10 cellular contexts compared by ENCODE assay signal in the genomic region with DNA sequence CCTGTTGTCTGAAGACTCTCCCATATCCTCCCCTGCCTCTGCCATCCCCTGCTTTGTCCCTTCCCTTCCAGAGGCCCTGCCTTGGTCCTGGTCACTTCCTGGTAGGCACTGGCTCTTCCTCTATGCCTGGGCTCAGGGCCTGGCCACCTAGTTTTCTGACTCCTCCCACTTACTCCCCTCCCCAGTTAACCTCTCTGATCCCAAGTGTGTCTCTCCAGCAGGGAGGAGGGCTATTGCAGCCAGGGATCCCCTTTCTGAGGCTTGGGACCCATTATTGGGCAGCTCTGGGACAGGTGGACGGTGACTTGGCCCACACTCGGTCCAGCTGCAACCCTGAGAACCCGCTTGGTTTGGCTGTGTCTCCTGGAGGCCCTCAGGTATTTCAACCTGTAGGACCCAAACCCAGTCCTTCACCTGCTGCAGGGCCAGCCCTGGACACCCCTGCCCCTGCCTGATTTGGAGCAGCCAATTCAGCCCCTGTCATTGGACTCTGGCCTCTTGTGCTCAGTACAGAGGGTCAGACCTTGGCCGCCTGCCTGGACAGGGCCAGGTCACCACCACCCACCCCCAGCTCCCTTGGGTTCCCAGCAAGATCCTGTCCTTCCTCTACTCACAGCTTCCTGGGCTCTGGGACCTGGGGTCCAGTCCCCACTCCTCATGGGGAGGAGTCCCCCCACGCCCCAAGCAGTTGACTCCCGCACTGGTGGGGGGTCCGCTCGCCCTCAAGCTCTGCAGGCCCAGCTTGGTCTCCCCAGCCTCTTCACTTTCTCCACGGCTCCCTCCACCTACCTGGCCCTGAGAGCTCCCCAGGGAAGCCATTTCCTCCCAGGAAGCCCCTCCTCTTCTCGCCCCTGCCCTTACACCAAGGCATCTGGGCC. TPM values are rescaled to one million over a fixed set of nuclear protein-coding genes. Genes with fewer than 3 reads are reported as not detected.
DNase-seq lines count a peak whose midpoint lies in the region; ATAC-seq, FAIRE-seq and TF ChIP-seq lines count a peak whose summit lies in the region.
"Had no signal": no experiment of that assay in that cellular context is flagged by ENCODE, and none has a peak within 500 bp of the region (broad histone marks: within the 10 kb centered on the region; RNA-seq: fewer than 3 reads in every experiment).

No MANE protein-coding gene starts in this region.

- H4K20me1 ChIP-seq in H1 (replicated peaks in 1 of 2; ENCODE audit: control insufficient read depth in 1 of 2, insufficient read depth in 2 of 2, low read length in 2 of 2): peaks cover 2 to 3% of the 10 kb centered on the region in 2 experiments

- H2BK12ac ChIP-seq in H1 (ENCODE audit: low read depth, low read length): peak overlapping the region; percentile 94; the same call in 1 of the 2 replicates

- H3K4me3 ChIP-seq in BE2C (ENCODE audit: low read depth, low read length) (no peak overlapping the region), HL-60 (replicated peaks; ENCODE audit: insufficient read depth, low read length) (no peak overlapping the region), H1 (ENCODE audit: extremely low read depth in 1 of 4, insufficient read depth in 2 of 4, low read depth in 3 of 4, low read length in 4 of 4) (no peak overlapping the region)

- peak overlapping the region; percentile 54; the same call in 1 of the 2 replicates for H2AK5ac ChIP-seq in H1 (ENCODE audit: low read depth, low read length)

- H3K4me1 Mint-ChIP-seq in naive thymus-derived CD8-positive, alpha-beta T cell: peaks cover 21 to 78% (median 66%) of the 10 kb centered on the region in 4 donors

- H3K23me2 ChIP-seq in H1 (ENCODE audit: low read depth, low read length): no peaks in the 10 kb centered on the region; the same call in 1 of the 2 replicates

- H3K27me3 ChIP-seq in BE2C (no peaks in the 10 kb centered on the region), HL-60 (ENCODE audit: insufficient read depth, poor library complexity, severe bottlenecking) (no peaks in the 10 kb centered on the region), H1 (replicated peaks in 1 of 4; ENCODE audit: control insufficient read depth in 3 of 4, extremely low read depth in 1 of 4, insufficient read depth in 3 of 4, low read length in 3 of 4) (peaks cover 0 to 19% (median 12%) of the 10 kb centered on the region in 4 experiments; a peak in 5 of 7 replicates)

- no peaks in the 10 kb centered on the region for H3K79me2 ChIP-seq in H1 (ENCODE audit: control insufficient read depth in 1 of 2, insufficient read depth in 2 of 2, low read length in 2 of 2)

- ATAC-seq in naive thymus-derived CD8-positive, alpha-beta T cell: no peak
- no peak for ATAC-seq in GM21825 (IDR thresholded peaks at IDR 0.05; ENCODE audit: unreplicated experiment)

- TF ChIP-seq POLR2A in H1 (IDR thresholded peaks at IDR 0.05; ENCODE audit: control extremely low read depth in 1 of 2, low read depth in 2 of 2, low read length in 2 of 2): no peak

- no peak overlapping the region for H2BK120ac ChIP-seq in H1 (replicated peaks; ENCODE audit: low read depth, low read length)

- FAIRE-seq in H1 (lab: Jason Lieb, UNC): no peak
- no peak for FAIRE-seq in HTR-8/SVneo (lab: Jason Lieb, UNC)
- FAIRE-seq: D721Med, GM18507 had no signal

- TF ChIP-seq RAD21 in H1 (IDR thresholded peaks at IDR 0.05 in 1 of 2, conservative IDR thresholded peaks at IDR 0.05 in 1 of 2; ENCODE audit: low read depth in 2 of 2, low read length in 2 of 2): no peak

- no peak overlapping the region for H3K56ac ChIP-seq in H1 (replicated peaks; ENCODE audit: insufficient read length, low read depth, low read length)

- no peak overlapping the region for H3K14ac ChIP-seq in H1 (ENCODE audit: insufficient read length)

- peak; percentile 4 for DNase-seq in BE2C
- no peak for DNase-seq in HL-60 (ENCODE audit: low read depth in 1 of 2, low spot score in 1 of 2)
- no peak for DNase-seq in H1 (ENCODE audit: low read depth in 1 of 2, low spot score in 2 of 2)
- DNase-seq in naive thymus-derived CD8-positive, alpha-beta T cell: no peak
- no peak for DNase-seq in HTR-8/SVneo (ENCODE audit: insufficient read length, low spot score)
- DNase-seq in NCI-H1417 treated with DMSO at 0.1 percent for 48 hours (lab: John Stamatoyannopoulos, UW): no peak
- DNase-seq in germinal center (ENCODE audit: low spot score): no peak

- H3K27me3 Mint-ChIP-seq in naive thymus-derived CD8-positive, alpha-beta T cell: no peaks in the 10 kb centered on the region

- no peak overlapping the region; a peak in 1 of 4 replicates for H3K4me2 ChIP-seq in H1 (ENCODE audit: insufficient read depth in 1 of 2, low read depth in 2 of 2, low read length in 2 of 2)

- H2BK20ac ChIP-seq in H1 (ENCODE audit: low read length): peak overlapping the region; percentile 61; the same call in 1 of the 2 replicates

- H3K4me1 ChIP-seq in BE2C: peaks cover 26% of the 10 kb centered on the region
- peaks cover 0 to 24% (median 13%) of the 10 kb centered on the region in 4 experiments; a peak in 6 of 7 replicates for H3K4me1 ChIP-seq in H1 (replicated peaks in 1 of 4; ENCODE audit: control insufficient read depth in 3 of 4, insufficient read depth in 4 of 4, low read length in 3 of 4)

- H3K36me3 ChIP-seq in BE2C (no peaks in the 10 kb centered on the region), H1 (ENCODE audit: control insufficient read depth in 2 of 4, insufficient read depth in 4 of 4, low read length in 3 of 4) (no peaks in the 10 kb centered on the region)

- no peak overlapping the region for H4K5ac ChIP-seq in H1 (ENCODE audit: insufficient read length, low read depth, low read length)

- peak overlapping the region in 7 of 10 donors; percentile 6 to 71 (median 53) for H3K4me3 Mint-ChIP-seq in naive thymus-derived CD8-positive, alpha-beta T cell

- peak overlapping the region; percentile 14 for H3K4ac ChIP-seq in H1 (replicated peaks; ENCODE audit: insufficient read length, low read depth, low read length)

- no peaks in the 10 kb centered on the region for H3K36me3 Mint-ChIP-seq in naive thymus-derived CD8-positive, alpha-beta T cell

- H3K23ac ChIP-seq in H1 (ENCODE audit: insufficient read length): no peak overlapping the region

- no peak overlapping the region for H3K18ac ChIP-seq in H1 (ENCODE audit: extremely low read depth, low read length)

- no peaks in the 10 kb centered on the region for H3K9me3 ChIP-seq in BE2C
- H3K9me3 ChIP-seq in H1 (ENCODE audit: insufficient read depth in 2 of 2, low read depth in 1 of 2, low read length in 1 of 2): no peaks in the 10 kb centered on the region; a peak in 1 of 4 replicates

- H3K27ac Mint-ChIP-seq in naive thymus-derived CD8-positive, alpha-beta T cell: peak overlapping the region; percentile 43 to 90 (median 74)

- CTCF ChIA-PET in H1 (lab: Charles Lee; ENCODE audit: partially characterized antibody): interaction anchor here (1.5 kb wide), 2 partner anchors 18 to 34 kb away, joined by 3 to 5 read pairs; no protein-coding TSS in a partner anchor

- WGBS in H1 (ENCODE audit: extremely low coverage in 1 of 2, insufficient coverage in 1 of 2, insufficient read length in 1 of 2, insufficient replicate concordance in 2 of 2, low coverage in 1 of 2, low lambda C conversion rate in 2 of 2, missing lambda C conversion rate in 1 of 2), 2 experiments: 94% methylated on average over 9 of the region's 10 CpGs; no CpG with 5 or more reads in 1 of the 2 experiments

- H3K9me3 Mint-ChIP-seq in naive thymus-derived CD8-positive, alpha-beta T cell: peaks cover 0 to 1% (median 0%) of the 10 kb centered on the region in 9 donors

- no peak for TF ChIP-seq EP300 in H1 (IDR thresholded peaks at IDR 0.05; ENCODE audit: borderline replicate concordance in 1 of 2, low read depth in 2 of 2, low read length in 2 of 2)

- no peak overlapping the region for H3K9ac ChIP-seq in H1 (replicated peaks in 1 of 4; ENCODE audit: extremely low read depth in 1 of 4, low read depth in 3 of 4, low read length in 3 of 4)

- 0 out of 2 replicates have a peak, but pooled peaks cover 2% of the 10 kb centered on the region for H3K79me1 ChIP-seq in H1 (ENCODE audit: low read depth, low read length)

- H2AFZ ChIP-seq in H1 (ENCODE audit: low read length): no peak overlapping the region

- H2BK5ac ChIP-seq in H1 (ENCODE audit: low read depth, low read length): no peak overlapping the region

- peak overlapping the region; percentile 25 for H4K91ac ChIP-seq in H1 (replicated peaks; ENCODE audit: insufficient read length, low read length)

- H4K8ac ChIP-seq in H1 (ENCODE audit: extremely low read depth, insufficient read depth, low read length): no peak overlapping the region; the same call in 1 of the 2 replicates

- TF ChIP-seq CTCF in BE2C (IDR thresholded peaks at IDR 0.05; ENCODE audit: low read depth, low read length) (no peak), HL-60 (IDR thresholded peaks at IDR 0.05; ENCODE audit: insufficient read depth, low read length) (no peak), H1 (IDR thresholded peaks at IDR 0.05; ENCODE audit: control extremely low read depth in 1 of 3, insufficient read depth in 1 of 3, low read depth in 1 of 3, low read length in 3 of 3) (no peak)

- H3K27ac ChIP-seq in HL-60 (replicated peaks): peak overlapping the region; percentile 8; the same call in 1 of the 2 replicates
- no peak overlapping the region for H3K27ac ChIP-seq in H1 (ENCODE audit: low read depth, low read length)

- POLR2A ChIA-PET in H1 (lab: Charles Lee; ENCODE audit: partially characterized antibody): interaction anchor here (0.8 to 2.6 kb wide), 8 partner anchors 9 to 153 kb away, joined by 3 to 10 read pairs (median 4); no protein-coding TSS in a partner anchor
- POLR2A ChIA-PET in naive thymus-derived CD8-positive, alpha-beta T cell (lab: Charles Lee): interaction anchor here (0.9 to 1.5 kb wide), 4 partner anchors 9 to 61 kb away, joined by 3 to 7 read pairs (median 3); partner anchors contain the start of gene TNIP2

- H2BK15ac ChIP-seq in H1 (ENCODE audit: low read length): peak overlapping the region; percentile 40; the same call in 1 of the 2 replicates

RNA-seq across cellular contexts. Expression of gene SH3BP2, which starts 1.1 kb away (rescaled TPM):
- 35.4 TPM for polyA plus RNA-seq in BE2C (2012; ENCODE audit: insufficient read depth, insufficient read length, low read depth)
- 31.4 and 32.4 TPM in 2 replicates for total RNA-seq in H1 (2021; fragmentation: NEBNext Ultra II Directional; extraction: Animal tissue kit (Norgen Biotek cat#: 25700))
- 27.4 and 45.8 TPM in 2 replicates for polyA plus RNA-seq in H1 (2011; rRNA removed)
- polyA plus RNA-seq in H1 (2011; cell fraction: cytosol; rRNA removed): 29.6 TPM
- polyA plus RNA-seq in H1 (2011; cell fraction: nucleus; rRNA removed): 119 TPM
- polyA plus RNA-seq in H1 (2012, experiment 1 of 2): 18.2 to 28.4 TPM (median 24.8 TPM) in 4 replicates
- 13.6 TPM for polyA plus RNA-seq in H1 (2012, experiment 2 of 2)
- polyA plus RNA-seq in H1 (2013, experiment 1 of 2): 19.6 TPM
- 18.1 TPM for polyA plus RNA-seq in H1 (2013, experiment 2 of 2)
- 52.4 and 64.8 TPM in 2 replicates for polyA minus RNA-seq in H1 (2011; rRNA and poly(A)+ RNA removed)
- 25.8 TPM for polyA minus RNA-seq in H1 (2011; cell fraction: cytosol; rRNA and poly(A)+ RNA removed)
- 51.1 TPM for polyA minus RNA-seq in H1 (2011; cell fraction: nucleus; rRNA and poly(A)+ RNA removed)
- total RNA-seq in naive thymus-derived CD8-positive, alpha-beta T cell: 10 to 100 TPM; 27.8 to 28.3 TPM
- 10 to 100 TPM in 1 of 3 donors, 1 to 10 TPM in 2; 4.8 to 10.8 (median 5.4) TPM for polyA plus RNA-seq in naive thymus-derived CD8-positive, alpha-beta T cell

RNA-seq across cellular contexts. Expression of gene TNIP2, which starts 35.6 kb away (rescaled TPM):
- 47.1 TPM for polyA plus RNA-seq in BE2C (2012; ENCODE audit: insufficient read depth, insufficient read length, low read depth)
- 36.2 and 37.7 TPM in 2 replicates for total RNA-seq in H1 (2021; fragmentation: NEBNext Ultra II Directional; extraction: Animal tissue kit (Norgen Biotek cat#: 25700))
- polyA plus RNA-seq in H1 (2011; rRNA removed): 23.7 and 35.7 TPM in 2 replicates
- polyA plus RNA-seq in H1 (2011; cell fraction: cytosol; rRNA removed): 41.8 TPM
- polyA plus RNA-seq in H1 (2011; cell fraction: nucleus; rRNA removed): 54.1 TPM
- 26.4 to 39.9 TPM (median 39.1 TPM) in 4 replicates for polyA plus RNA-seq in H1 (2012, experiment 1 of 2)
- polyA plus RNA-seq in H1 (2012, experiment 2 of 2): 29.2 TPM
- polyA plus RNA-seq in H1 (2013, experiment 1 of 2): 21.6 TPM
- 23.2 TPM for polyA plus RNA-seq in H1 (2013, experiment 2 of 2)
- polyA minus RNA-seq in H1 (2011; rRNA and poly(A)+ RNA removed): 7.9 and 15.5 TPM in 2 replicates
- 13.5 TPM for polyA minus RNA-seq in H1 (2011; cell fraction: cytosol; rRNA and poly(A)+ RNA removed)
- polyA minus RNA-seq in H1 (2011; cell fraction: nucleus; rRNA and poly(A)+ RNA removed): 19.3 TPM
- 10 to 100 TPM; 48.1 to 48.4 TPM for total RNA-seq in naive thymus-derived CD8-positive, alpha-beta T cell
- polyA plus RNA-seq in naive thymus-derived CD8-positive, alpha-beta T cell: 10 to 100 TPM; 34.2 to 52.5 (median 43.5) TPM

RNA-seq across cellular contexts. Expression of gene ADD1, which starts 51.9 kb away (rescaled TPM):
- 184 TPM for polyA plus RNA-seq in BE2C (2012; ENCODE audit: insufficient read depth, insufficient read length, low read depth)
- total RNA-seq in H1 (2021; fragmentation: NEBNext Ultra II Directional; extraction: Animal tissue kit (Norgen Biotek cat#: 25700)): 132 and 143 TPM in 2 replicates
- 113 and 219 TPM in 2 replicates for polyA plus RNA-seq in H1 (2011; rRNA removed)
- 94.0 TPM for polyA plus RNA-seq in H1 (2011; cell fraction: cytosol; rRNA removed)
- polyA plus RNA-seq in H1 (2011; cell fraction: nucleus; rRNA removed): 253 TPM
- 98.4 to 131 TPM (median 126 TPM) in 4 replicates for polyA plus RNA-seq in H1 (2012, experiment 1 of 2)
- 79.3 TPM for polyA plus RNA-seq in H1 (2012, experiment 2 of 2)
- 150 TPM for polyA plus RNA-seq in H1 (2013, experiment 1 of 2)
- 143 TPM for polyA plus RNA-seq in H1 (2013, experiment 2 of 2)
- 76.5 and 77.9 TPM in 2 replicates for polyA minus RNA-seq in H1 (2011; rRNA and poly(A)+ RNA removed)
- 51.5 TPM for polyA minus RNA-seq in H1 (2011; cell fraction: cytosol; rRNA and poly(A)+ RNA removed)
- polyA minus RNA-seq in H1 (2011; cell fraction: nucleus; rRNA and poly(A)+ RNA removed): 72.5 TPM
- total RNA-seq in naive thymus-derived CD8-positive, alpha-beta T cell: 100 to 1,000 TPM; 302 to 309 TPM
- polyA plus RNA-seq in naive thymus-derived CD8-positive, alpha-beta T cell: 100 to 1,000 TPM; 129 to 151 (median 150) TPM
